Comparison of ENCODE assay signal across 2 cellular contexts in genomic region chr20:64153861-64154589, GRCh38.
TF ChIP-seq lines count a peak whose summit lies in the region.

No MANE protein-coding gene starts in this region.

TF ChIP-seq in IMR-90, 13 proteins besides CTCF, POLR2A, EP300 and RAD21:
- TF ChIP-seq FOS (IDR thresholded peaks at IDR 0.05; ENCODE audit: low read depth, low read length): no peak
- TF ChIP-seq MAFK (IDR thresholded peaks at IDR 0.05; ENCODE audit: low read depth, low read length): no peak
- no peak for TF ChIP-seq CEBPB (IDR thresholded peaks at IDR 0.05; ENCODE audit: low read depth, low read length)
- no peak for TF ChIP-seq CHD1 (IDR thresholded peaks at IDR 0.05; ENCODE audit: low read depth, low read length)
- TF ChIP-seq MAZ (IDR thresholded peaks at IDR 0.05; ENCODE audit: borderline replicate concordance, low read depth, low read length): no peak

TF ChIP-seq in H1, 55 proteins besides CTCF, POLR2A, EP300 and RAD21:
- TF ChIP-seq TBP (IDR thresholded peaks at IDR 0.05; ENCODE audit: low read depth, low read length): no peak
- no peak for TF ChIP-seq KDM5A (IDR thresholded peaks at IDR 0.05; ENCODE audit: low read length)
